In the genomic region with DNA sequence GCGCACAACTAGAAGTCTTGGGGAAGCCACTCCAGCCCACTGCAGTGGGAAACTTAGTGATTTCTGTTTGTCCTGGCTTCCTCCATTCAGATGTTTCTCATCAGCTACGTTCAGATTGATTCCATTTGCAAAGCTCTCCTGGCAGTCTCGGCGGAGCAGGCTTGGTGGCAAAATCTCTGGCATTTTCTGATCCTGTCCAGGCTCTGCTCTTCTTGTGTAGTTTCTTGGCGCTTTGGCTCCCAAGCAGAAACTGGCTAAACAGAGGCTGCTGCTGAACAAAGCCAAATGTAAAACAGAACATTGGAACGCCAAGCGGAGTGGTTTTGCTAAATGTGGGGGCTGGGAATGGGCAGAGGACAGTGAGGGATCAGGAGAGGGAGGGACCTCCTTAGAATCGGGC, we compare ENCODE assay signal across 29 cellular contexts. TPM values are rescaled to one million over a fixed set of nuclear protein-coding genes. Genes with fewer than 3 reads are reported as not detected.
"Had no signal": no experiment of that assay in that cellular context is flagged by ENCODE, and none has a peak within 500 bp of the region (broad histone marks: within the 10 kb centered on the region; RNA-seq: fewer than 3 reads in every experiment).

No MANE protein-coding gene starts in this region.

- H3K27me3 ChIP-seq: heart left ventricle, ovary, tibial artery had no signal

- H3K27me3 Mint-ChIP-seq: activated CD8-positive, alpha-beta T cell treated with anti-CD3 and anti-CD28 coated beads for 36 hours had no signal

- H3K36me3 Mint-ChIP-seq: activated CD8-positive, alpha-beta memory T cell treated with anti-CD3 and anti-CD28 coated beads, Interleukin-2, amount 10 ng/mL, durations not matched to agents 7 days and 5 days; naive thymus-derived CD8-positive, alpha-beta T cell; T-cell had no signal

- H3K4me3 Mint-ChIP-seq: activated CD4-positive, alpha-beta T cell treated with anti-CD3 and anti-CD28 coated beads, Interleukin-2, amount 10 ng/mL, durations not matched to agents 7 days and 5 days; activated CD8-positive, alpha-beta memory T cell treated with anti-CD3 and anti-CD28 coated beads, Interleukin-2, amount 10 ng/mL, durations not matched to agents 7 days and 5 days; activated CD8-positive, alpha-beta T cell treated with anti-CD3 and anti-CD28 coated beads for 36 hours; activated naive CD8-positive, alpha-beta T cell treated with anti-CD3 and anti-CD28 coated beads, Interleukin-2, amount 50 U/mL, for 24 hours; dendritic cell treated with granulocyte-macrophage colony-stimulating factor and Interleukin-4, amounts not matched to agents 40 ng/mL and 50 ng/mL, for 4 days; naive thymus-derived CD8-positive, alpha-beta T cell; T-cell; T-helper 2 cell treated with Interferon-gamma antibody and Interleukin-4, amounts not matched to agents 5 μg/mL and 100 μg/mL, for 36 hours had no signal

- H3K4me3 ChIP-seq: cardiac muscle cell, heart left ventricle, mucosa of descending colon, ovary, psoas muscle, tibial artery had no signal

- H3K9me3 ChIP-seq: heart left ventricle, mucosa of descending colon, neutrophil, ovary, psoas muscle, tibial artery had no signal

- ATAC-seq: activated CD8-positive, alpha-beta memory T cell treated with anti-CD3 and anti-CD28 coated beads, Interleukin-2, amount 10 ng/mL, durations not matched to agents 7 days and 5 days; activated CD8-positive, alpha-beta T cell treated with anti-CD3 and anti-CD28 coated beads for 36 hours; activated naive CD8-positive, alpha-beta T cell treated with anti-CD3 and anti-CD28 coated beads, Interleukin-2, amount 50 U/mL, for 24 hours; heart left ventricle; left colon; mucosa of descending colon; naive thymus-derived CD8-positive, alpha-beta T cell; psoas muscle; right cardiac atrium; T-cell had no signal

- DNase-seq: activated CD4-positive, alpha-beta T cell treated with anti-CD3 and anti-CD28 coated beads, Interleukin-2, amount 10 ng/mL, durations not matched to agents 7 days and 5 days; activated CD4-positive, CD25-positive, alpha-beta regulatory T cell treated with anti-CD3 and anti-CD28 coated beads, Interleukin-2, amount 50 U/mL, for 72 hours; activated CD8-positive, alpha-beta memory T cell treated with anti-CD3 and anti-CD28 coated beads, Interleukin-2, amount 10 ng/mL, durations not matched to agents 7 days and 5 days; activated CD8-positive, alpha-beta T cell treated with anti-CD3 and anti-CD28 coated beads for 36 hours; activated effector memory CD4-positive, alpha-beta T cell treated with anti-CD3 and anti-CD28 coated beads, Interleukin-2, amount 50 U/mL, for 16 hours; activated naive CD4-positive, alpha-beta T cell treated with anti-CD3 and anti-CD28 coated beads, Interleukin-2, amount 50 U/mL, for 16 hours; activated naive CD8-positive, alpha-beta T cell treated with anti-CD3 and anti-CD28 coated beads, Interleukin-2, amount 50 U/mL, for 24 hours; activated T-cell treated with anti-CD3 and anti-CD28 coated beads for 4 hours; effector CD4-positive, alpha-beta T cell; heart left ventricle; mesendoderm; mucosa of descending colon; naive thymus-derived CD8-positive, alpha-beta T cell; ovary; psoas muscle; right cardiac atrium; stimulated activated CD4-positive, alpha-beta T cell treated with anti-CD3 and anti-CD28 coated beads, Interleukin-12 subunit alpha, Interleukin-12 subunit beta, amount 100 ng/mL, for 4 hours; stimulated activated CD4-positive, alpha-beta T cell treated with anti-CD3 and anti-CD28 coated beads, Interleukin-4, amount 100 ng/mL, for 4 hours; stimulated activated naive CD8-positive, alpha-beta T cell treated with anti-CD3 and anti-CD28 coated beads, Interleukin-15, Interleukin-2, amounts not matched to agents 100 U/mL and 50 U/mL, for 24 hours; T-cell; tibial artery; WERI-Rb-1 had no signal

- H3K27ac Mint-ChIP-seq: activated CD4-positive, alpha-beta T cell treated with anti-CD3 and anti-CD28 coated beads, Interleukin-2, amount 10 ng/mL, durations not matched to agents 7 days and 5 days; activated CD8-positive, alpha-beta memory T cell treated with anti-CD3 and anti-CD28 coated beads, Interleukin-2, amount 10 ng/mL, durations not matched to agents 7 days and 5 days; activated CD8-positive, alpha-beta T cell treated with anti-CD3 and anti-CD28 coated beads for 36 hours; activated naive CD8-positive, alpha-beta T cell treated with anti-CD3 and anti-CD28 coated beads, Interleukin-2, amount 50 U/mL, for 24 hours; dendritic cell treated with granulocyte-macrophage colony-stimulating factor and Interleukin-4, amounts not matched to agents 40 ng/mL and 50 ng/mL, for 4 days; T-cell; T-helper 2 cell treated with Interferon-gamma antibody and Interleukin-4, amounts not matched to agents 5 μg/mL and 100 μg/mL, for 36 hours had no signal

- H3K36me3 ChIP-seq: cardiac muscle cell, heart left ventricle, neutrophil, ovary, tibial artery, WERI-Rb-1 had no signal

- H3K9me3 Mint-ChIP-seq: activated CD4-positive, alpha-beta T cell treated with anti-CD3 and anti-CD28 coated beads, Interleukin-2, amount 10 ng/mL, durations not matched to agents 7 days and 5 days; activated CD8-positive, alpha-beta T cell treated with anti-CD3 and anti-CD28 coated beads for 36 hours; activated naive CD8-positive, alpha-beta T cell treated with anti-CD3 and anti-CD28 coated beads, Interleukin-2, amount 50 U/mL, for 24 hours; dendritic cell treated with granulocyte-macrophage colony-stimulating factor and Interleukin-4, amounts not matched to agents 40 ng/mL and 50 ng/mL, for 4 days; naive thymus-derived CD8-positive, alpha-beta T cell; T-cell; T-helper 2 cell treated with Interferon-gamma antibody and Interleukin-4, amounts not matched to agents 5 μg/mL and 100 μg/mL, for 36 hours had no signal

- H3K27ac ChIP-seq: cardiac muscle cell, neutrophil, ovary, psoas muscle, tibial artery, WERI-Rb-1 had no signal

RNA-seq across cellular contexts. Expression of gene ADAMTS8, which starts 36.7 kb away (rescaled TPM):
- total RNA-seq: activated CD4-positive, alpha-beta T cell treated with anti-CD3 and anti-CD28 coated beads, Interleukin-2, amount 10 ng/mL, durations not matched to agents 7 days and 5 days; activated CD8-positive, alpha-beta memory T cell treated with anti-CD3 and anti-CD28 coated beads, Interleukin-2, amount 10 ng/mL, durations not matched to agents 7 days and 5 days; activated CD8-positive, alpha-beta T cell treated with anti-CD3 and anti-CD28 coated beads for 36 hours; epithelial cell of proximal tubule; naive thymus-derived CD8-positive, alpha-beta T cell had no signal
- polyA plus RNA-seq: keratinocyte; naive thymus-derived CD8-positive, alpha-beta T cell had no signal

RNA-seq across cellular contexts. Expression of gene ADAMTS15, which starts 56.8 kb away (rescaled TPM):
- total RNA-seq: activated CD8-positive, alpha-beta memory T cell treated with anti-CD3 and anti-CD28 coated beads, Interleukin-2, amount 10 ng/mL, durations not matched to agents 7 days and 5 days; activated CD8-positive, alpha-beta T cell treated with anti-CD3 and anti-CD28 coated beads for 36 hours had no signal
- polyA plus RNA-seq: naive thymus-derived CD8-positive, alpha-beta T cell had no signal
